Comparison of ENCODE assay signal across 1 cellular context in genomic region chr9:72996106-72996505, GRCh38.
TF ChIP-seq lines count a peak whose summit lies in the region.

No MANE protein-coding gene starts in this region.

TF ChIP-seq in K562, 482 proteins besides CTCF, POLR2A, EP300 and RAD21 (continued from another document):
- TF ChIP-seq, protein P1, sequence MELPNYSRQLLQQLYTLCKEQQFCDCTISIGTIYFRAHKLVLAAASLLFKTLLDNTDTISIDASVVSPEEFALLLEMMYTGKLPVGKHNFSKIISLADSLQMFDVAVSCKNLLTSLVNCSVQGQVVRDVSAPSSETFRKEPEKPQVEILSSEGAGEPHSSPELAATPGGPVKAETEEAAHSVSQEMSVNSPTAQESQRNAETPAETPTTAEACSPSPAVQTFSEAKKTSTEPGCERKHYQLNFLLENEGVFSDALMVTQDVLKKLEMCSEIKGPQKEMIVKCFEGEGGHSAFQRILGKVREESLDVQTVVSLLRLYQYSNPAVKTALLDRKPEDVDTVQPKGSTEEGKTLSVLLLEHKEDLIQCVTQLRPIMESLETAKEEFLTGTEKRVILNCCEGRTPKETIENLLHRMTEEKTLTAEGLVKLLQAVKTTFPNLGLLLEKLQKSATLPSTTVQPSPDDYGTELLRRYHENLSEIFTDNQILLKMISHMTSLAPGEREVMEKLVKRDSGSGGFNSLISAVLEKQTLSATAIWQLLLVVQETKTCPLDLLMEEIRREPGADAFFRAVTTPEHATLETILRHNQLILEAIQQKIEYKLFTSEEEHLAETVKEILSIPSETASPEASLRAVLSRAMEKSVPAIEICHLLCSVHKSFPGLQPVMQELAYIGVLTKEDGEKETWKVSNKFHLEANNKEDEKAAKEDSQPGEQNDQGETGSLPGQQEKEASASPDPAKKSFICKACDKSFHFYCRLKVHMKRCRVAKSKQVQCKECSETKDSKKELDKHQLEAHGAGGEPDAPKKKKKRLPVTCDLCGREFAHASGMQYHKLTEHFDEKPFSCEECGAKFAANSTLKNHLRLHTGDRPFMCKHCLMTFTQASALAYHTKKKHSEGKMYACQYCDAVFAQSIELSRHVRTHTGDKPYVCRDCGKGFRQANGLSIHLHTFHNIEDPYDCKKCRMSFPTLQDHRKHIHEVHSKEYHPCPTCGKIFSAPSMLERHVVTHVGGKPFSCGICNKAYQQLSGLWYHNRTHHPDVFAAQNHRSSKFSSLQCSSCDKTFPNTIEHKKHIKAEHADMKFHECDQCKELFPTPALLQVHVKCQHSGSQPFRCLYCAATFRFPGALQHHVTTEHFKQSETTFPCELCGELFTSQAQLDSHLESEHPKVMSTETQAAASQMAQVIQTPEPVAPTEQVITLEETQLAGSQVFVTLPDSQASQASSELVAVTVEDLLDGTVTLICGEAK (IDR thresholded peaks at IDR 0.05) = no peak
- TF ChIP-seq, protein P1 (CRISPR knock-in tag; IDR thresholded peaks at IDR 0.05) = no peak
- TF ChIP-seq POU5F1 (IDR thresholded peaks at IDR 0.05; ENCODE audit: borderline replicate concordance, low read depth, low read length, partially characterized antibody) = no peak
- TF ChIP-seq NFXL1 (CRISPR knock-in tag; IDR thresholded peaks at IDR 0.05) = no peak
- no peak for TF ChIP-seq ZNF280B (CRISPR knock-in tag; IDR thresholded peaks at IDR 0.05)
- no peak for TF ChIP-seq NRF1 (conservative IDR thresholded peaks at IDR 0.05 in 1 of 2, IDR thresholded peaks at IDR 0.05 in 1 of 2)
- TF ChIP-seq ZC3H11A (IDR thresholded peaks at IDR 0.05; ENCODE audit: low read depth, low read length) = no peak
- no peak for TF ChIP-seq DACH1 (IDR thresholded peaks at IDR 0.05; ENCODE audit: partially characterized antibody)
- TF ChIP-seq ZFP1 (CRISPR knock-in tag; IDR thresholded peaks at IDR 0.05) = no peak
- no peak for TF ChIP-seq RBM39 (optimal IDR thresholded peaks at IDR 0.05; ENCODE audit: low read depth, low read length)
- TF ChIP-seq NR2C1 (IDR thresholded peaks at IDR 0.05) = no peak
- no peak for TF ChIP-seq NR2C1 (tag; IDR thresholded peaks at IDR 0.05)
- no peak for TF ChIP-seq CBX5 (IDR thresholded peaks at IDR 0.05; ENCODE audit: borderline replicate concordance, low read depth)
- no peak for TF ChIP-seq MBD2 (IDR thresholded peaks at IDR 0.05; ENCODE audit: borderline replicate concordance, low read depth)
- no peak for TF ChIP-seq HEY1 (CRISPR knock-in tag; IDR thresholded peaks at IDR 0.05; ENCODE audit: borderline replicate concordance)
- no peak for TF ChIP-seq MECOM (CRISPR knock-in tag; IDR thresholded peaks at IDR 0.05)
- no peak for TF ChIP-seq NKRF (IDR thresholded peaks at IDR 0.05; ENCODE audit: borderline replicate concordance)
- TF ChIP-seq, protein P2, sequence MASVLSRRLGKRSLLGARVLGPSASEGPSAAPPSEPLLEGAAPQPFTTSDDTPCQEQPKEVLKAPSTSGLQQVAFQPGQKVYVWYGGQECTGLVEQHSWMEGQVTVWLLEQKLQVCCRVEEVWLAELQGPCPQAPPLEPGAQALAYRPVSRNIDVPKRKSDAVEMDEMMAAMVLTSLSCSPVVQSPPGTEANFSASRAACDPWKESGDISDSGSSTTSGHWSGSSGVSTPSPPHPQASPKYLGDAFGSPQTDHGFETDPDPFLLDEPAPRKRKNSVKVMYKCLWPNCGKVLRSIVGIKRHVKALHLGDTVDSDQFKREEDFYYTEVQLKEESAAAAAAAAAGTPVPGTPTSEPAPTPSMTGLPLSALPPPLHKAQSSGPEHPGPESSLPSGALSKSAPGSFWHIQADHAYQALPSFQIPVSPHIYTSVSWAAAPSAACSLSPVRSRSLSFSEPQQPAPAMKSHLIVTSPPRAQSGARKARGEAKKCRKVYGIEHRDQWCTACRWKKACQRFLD (CRISPR knock-in tag; IDR thresholded peaks at IDR 0.05) = no peak
- TF ChIP-seq, protein P3, sequence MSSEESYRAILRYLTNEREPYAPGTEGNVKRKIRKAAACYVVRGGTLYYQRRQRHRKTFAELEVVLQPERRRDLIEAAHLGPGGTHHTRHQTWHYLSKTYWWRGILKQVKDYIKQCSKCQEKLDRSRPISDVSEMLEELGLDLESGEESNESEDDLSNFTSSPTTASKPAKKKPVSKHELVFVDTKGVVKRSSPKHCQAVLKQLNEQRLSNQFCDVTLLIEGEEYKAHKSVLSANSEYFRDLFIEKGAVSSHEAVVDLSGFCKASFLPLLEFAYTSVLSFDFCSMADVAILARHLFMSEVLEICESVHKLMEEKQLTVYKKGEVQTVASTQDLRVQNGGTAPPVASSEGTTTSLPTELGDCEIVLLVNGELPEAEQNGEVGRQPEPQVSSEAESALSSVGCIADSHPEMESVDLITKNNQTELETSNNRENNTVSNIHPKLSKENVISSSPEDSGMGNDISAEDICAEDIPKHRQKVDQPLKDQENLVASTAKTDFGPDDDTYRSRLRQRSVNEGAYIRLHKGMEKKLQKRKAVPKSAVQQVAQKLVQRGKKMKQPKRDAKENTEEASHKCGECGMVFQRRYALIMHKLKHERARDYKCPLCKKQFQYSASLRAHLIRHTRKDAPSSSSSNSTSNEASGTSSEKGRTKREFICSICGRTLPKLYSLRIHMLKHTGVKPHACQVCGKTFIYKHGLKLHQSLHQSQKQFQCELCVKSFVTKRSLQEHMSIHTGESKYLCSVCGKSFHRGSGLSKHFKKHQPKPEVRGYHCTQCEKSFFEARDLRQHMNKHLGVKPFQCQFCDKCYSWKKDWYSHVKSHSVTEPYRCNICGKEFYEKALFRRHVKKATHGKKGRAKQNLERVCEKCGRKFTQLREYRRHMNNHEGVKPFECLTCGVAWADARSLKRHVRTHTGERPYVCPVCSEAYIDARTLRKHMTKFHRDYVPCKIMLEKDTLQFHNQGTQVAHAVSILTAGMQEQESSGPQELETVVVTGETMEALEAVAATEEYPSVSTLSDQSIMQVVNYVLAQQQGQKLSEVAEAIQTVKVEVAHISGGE (CRISPR knock-in tag; IDR thresholded peaks at IDR 0.05) = no peak
